Comparison of ENCODE assay signal across 1 cellular context in the genomic region with DNA sequence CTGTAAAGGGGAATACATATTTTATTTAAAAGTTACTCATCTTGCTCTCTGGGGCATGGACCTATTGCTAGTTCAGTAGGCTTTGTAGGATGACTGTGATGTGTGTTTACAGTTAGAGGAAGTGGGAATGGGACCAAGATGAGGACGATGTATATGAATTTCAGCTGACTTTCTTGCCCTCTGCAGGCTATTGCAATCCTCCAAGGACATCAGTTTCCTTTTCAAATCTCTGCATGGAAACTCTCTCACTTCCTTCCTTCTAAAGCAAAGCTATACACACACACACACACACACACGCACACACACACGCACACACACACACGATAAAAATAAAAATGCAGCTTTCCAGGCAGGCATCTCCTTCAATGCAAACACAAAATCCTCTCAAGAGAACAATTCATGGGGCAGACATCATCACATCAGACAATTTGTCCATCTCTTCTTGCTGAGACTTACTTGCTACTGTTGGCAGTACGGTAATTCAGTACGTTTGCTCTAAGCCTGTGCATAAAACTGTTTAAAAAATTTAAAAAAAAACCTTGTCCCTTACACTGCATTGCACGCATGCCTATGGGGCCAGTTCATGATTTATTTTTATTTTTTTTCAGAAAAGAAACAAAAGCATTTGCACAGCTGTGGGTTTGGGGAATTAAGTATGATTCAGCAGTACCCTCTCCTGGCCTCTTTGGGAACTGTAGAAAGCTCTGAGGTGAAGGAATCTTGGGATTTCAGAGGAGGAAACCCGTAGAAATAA.
TF ChIP-seq lines count a peak whose summit lies in the region.

No MANE protein-coding gene starts in this region.

TF ChIP-seq in HEK293, 187 proteins besides CTCF, POLR2A, EP300 and RAD21 (continued from another document):
- TF ChIP-seq, protein P1, sequence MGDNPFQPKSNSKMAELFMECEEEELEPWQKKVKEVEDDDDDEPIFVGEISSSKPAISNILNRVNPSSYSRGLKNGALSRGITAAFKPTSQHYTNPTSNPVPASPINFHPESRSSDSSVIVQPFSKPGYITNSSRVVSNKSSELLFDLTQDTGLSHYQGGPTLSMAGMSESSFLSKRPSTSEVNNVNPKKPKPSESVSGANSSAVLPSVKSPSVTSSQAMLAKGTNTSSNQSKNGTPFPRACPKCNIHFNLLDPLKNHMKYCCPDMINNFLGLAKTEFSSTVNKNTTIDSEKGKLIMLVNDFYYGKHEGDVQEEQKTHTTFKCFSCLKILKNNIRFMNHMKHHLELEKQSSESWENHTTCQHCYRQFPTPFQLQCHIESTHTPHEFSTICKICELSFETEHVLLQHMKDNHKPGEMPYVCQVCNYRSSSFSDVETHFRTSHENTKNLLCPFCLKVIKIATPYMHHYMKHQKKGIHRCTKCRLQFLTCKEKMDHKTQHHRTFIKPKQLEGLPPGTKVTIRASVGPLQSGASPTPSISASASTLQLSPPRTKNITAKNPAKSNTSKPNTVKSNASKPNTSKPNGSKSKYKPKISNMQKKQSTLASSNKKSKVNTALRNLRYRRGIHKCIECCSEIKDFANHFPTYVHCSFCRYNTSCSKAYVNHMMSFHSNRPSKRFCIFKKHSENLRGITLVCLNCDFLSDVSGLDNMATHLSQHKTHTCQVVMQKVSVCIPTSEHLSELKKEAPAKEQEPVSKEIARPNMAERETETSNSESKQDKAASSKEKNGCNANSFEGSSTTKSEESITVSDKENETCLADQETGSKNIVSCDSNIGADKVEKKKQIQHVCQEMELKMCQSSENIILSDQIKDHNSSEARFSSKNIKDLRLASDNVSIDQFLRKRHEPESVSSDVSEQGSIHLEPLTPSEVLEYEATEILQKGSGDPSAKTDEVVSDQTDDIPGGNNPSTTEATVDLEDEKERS (tag by site-specific recombination; IDR thresholded peaks at IDR 0.05) = no peak
- TF ChIP-seq ZNF76 (tag by site-specific recombination; IDR thresholded peaks at IDR 0.05; ENCODE audit: borderline replicate concordance, low read depth) = no peak
